In genomic region chr3:197302696-197303341, GRCh38 we compare ENCODE assay signal across 16 cellular contexts. TPM values are rescaled to one million over a fixed set of nuclear protein-coding genes. Genes with fewer than 3 reads are reported as not detected.
DNase-seq lines count a peak whose midpoint lies in the region; ATAC-seq, FAIRE-seq and TF ChIP-seq lines count a peak whose summit lies in the region.
"Had no signal": no experiment of that assay in that cellular context is flagged by ENCODE, and none has a peak within 500 bp of the region (broad histone marks: within the 10 kb centered on the region; RNA-seq: fewer than 3 reads in every experiment).

No MANE protein-coding gene starts in this region.

- FAIRE-seq in GM12878 (lab: Jason Lieb, UNC) (no peak), keratinocyte (lab: Jason Lieb, UNC) (peak; percentile 26)

- H3K4me1 ChIP-seq in GM12878 (ENCODE audit: control insufficient read depth, insufficient read depth, low read length) (peaks cover 11% of the 10 kb centered on the region), keratinocyte (ENCODE audit: control insufficient read depth, extremely low read depth, insufficient read depth, low read length) (peaks cover 50% of the 10 kb centered on the region)
- H3K4me1 ChIP-seq: prostate gland had no signal

- DNase-seq in AG20443 (ENCODE audit: low spot score) (peak; percentile 60), KBM-7 (peak; percentile 33), GM12878 (ENCODE audit: low read depth, low spot score) (no peak), keratinocyte (ENCODE audit: low read depth, low spot score) (no peak), NCI-H510A treated with DMSO at 0.1 percent for 48 hours (lab: John Stamatoyannopoulos, UW) (no peak), cortex of kidney (lab: John Stamatoyannopoulos, UW) (no peak), NCI-H82 (lab: John Stamatoyannopoulos, UW) (no peak)
- DNase-seq: activated CD4-positive, alpha-beta T cell treated with anti-CD3 and anti-CD28 coated beads for 4 hours; CD8-positive, alpha-beta memory T cell; heart left ventricle; NCI-H1048; NCI-H526 treated with DMSO at 0.1 percent for 48 hours had no signal

- H3K9ac ChIP-seq in GM12878 (ENCODE audit: control insufficient read depth, insufficient read depth, low read length) (no peak overlapping the region), keratinocyte (ENCODE audit: control insufficient read depth, extremely low read depth, insufficient read depth, low read length) (no peak overlapping the region)

- in situ Hi-C loops in KBM-7 (cut with MboI; ENCODE audit: low pct_unique_long_range_greater_than_20kb, low sequenced_read_pairs) (no loop called here), GM12878 (cut with MboI) (no loop called here)

- POLR2A ChIA-PET in GM12878 (lab: Charles Lee), result no interaction called here

- SMC1A ChIA-PET in GM12878 (lab: Charles Lee; ENCODE audit: uncharacterized antibody, unreplicated experiment), result interaction anchor here (1.6 kb wide), 2 partner anchors 9 to 45 kb away, joined by 5 to 6 read pairs; no protein-coding TSS in a partner anchor

- H3K27ac ChIP-seq in GM12878 (ENCODE audit: control insufficient read depth, insufficient read depth) (no peak overlapping the region), keratinocyte (ENCODE audit: control insufficient read depth, insufficient read depth, low read length) (peak overlapping the region; percentile 5)
- H3K27ac ChIP-seq: heart left ventricle, prostate gland had no signal

- TF ChIP-seq POLR2A in GM12878 (IDR thresholded peaks at IDR 0.05; ENCODE audit: low read depth, low read length), result no peak

- H3K27me3 ChIP-seq in GM12878 (replicated peaks in 1 of 2; ENCODE audit: control insufficient read depth in 2 of 2, insufficient read depth in 2 of 2, low read length in 1 of 2) (no peaks in the 10 kb centered on the region; a peak in 3 of 4 replicates), keratinocyte (ENCODE audit: control insufficient read depth, extremely low read depth, insufficient read depth, low read length) (no peaks in the 10 kb centered on the region)
- H3K27me3 ChIP-seq: heart left ventricle had no signal

- H3K4me2 ChIP-seq in GM12878 (ENCODE audit: control insufficient read depth, insufficient read depth) (no peak overlapping the region), keratinocyte (ENCODE audit: control insufficient read depth, extremely low read depth, insufficient read depth, low read depth, low read length) (peak overlapping the region; percentile 13)

- no peak for TF ChIP-seq RAD21 in GM12878 (IDR thresholded peaks at IDR 0.05; ENCODE audit: insufficient read depth, low read depth, low read length)

- H3K4me3 ChIP-seq in GM12878, result no peak overlapping the region
- no peak overlapping the region for H3K4me3 ChIP-seq in keratinocyte (ENCODE audit: control insufficient read depth in 2 of 3, extremely low read depth in 1 of 3, insufficient read depth in 2 of 3, low read depth in 1 of 3, low read length in 3 of 3)
- H3K4me3 ChIP-seq: heart left ventricle, prostate gland, thoracic aorta had no signal

- dilution Hi-C loops in keratinocyte (cut with MboI; ENCODE audit: extremely low pct_ligation_motif_present, low sequenced_read_pairs), result loop anchor here (25.0 kb wide), 1 partner anchor 184 kb away; no protein-coding TSS in a partner anchor

- H2AFZ ChIP-seq in GM12878 (ENCODE audit: control insufficient read depth, low read depth, low read length) (no peak overlapping the region), keratinocyte (ENCODE audit: control insufficient read depth, low read length) (no peak overlapping the region)

- CTCF ChIA-PET in GM12878 (lab: Yijun Ruan, JAX), result interaction anchor here (0.7 to 2.6 kb wide), 4 partner anchors 46 to 151 kb away, joined by 3 to 11 read pairs (median 6); no protein-coding TSS in a partner anchor

- ATAC-seq in GM12878 (no peak), HG02588 (IDR thresholded peaks at IDR 0.05; ENCODE audit: unreplicated experiment) (no peak)
- ATAC-seq: activated T-helper 17 cell treated with anti-CD3 and anti-CD28 coated beads, Interleukin-2, amount 50 U/mL, for 72 hours; heart left ventricle had no signal

- RAD21 ChIA-PET in GM12878 (lab: Charles Lee; ENCODE audit: unreplicated experiment), result interaction anchor here (2.4 kb wide), 1 partner anchor 46 kb away, joined by 9 read pairs; no protein-coding TSS in a partner anchor

- H3K79me2 ChIP-seq in GM12878 (ENCODE audit: control insufficient read depth, insufficient read depth, low read length) (peaks cover 5% of the 10 kb centered on the region), keratinocyte (ENCODE audit: control insufficient read depth, insufficient read depth, low read length) (peaks cover 14% of the 10 kb centered on the region)

- no peaks in the 10 kb centered on the region for H4K20me1 ChIP-seq in GM12878 (ENCODE audit: control insufficient read depth, insufficient read depth)
- H4K20me1 ChIP-seq in keratinocyte (ENCODE audit: control insufficient read depth, extremely low read depth, insufficient read depth, low read length), result no peaks in the 10 kb centered on the region

- H3K9me3 ChIP-seq in GM12878 (replicated peaks; ENCODE audit: control insufficient read depth, insufficient read depth, low read length) (no peaks in the 10 kb centered on the region), keratinocyte (ENCODE audit: control insufficient read depth, low read depth, low read length) (no peaks in the 10 kb centered on the region)
- H3K9me3 ChIP-seq: heart left ventricle, prostate gland, thoracic aorta had no signal

- no peak for TF ChIP-seq CTCF in GM12878 (IDR thresholded peaks at IDR 0.05 in 2 of 3, conservative IDR thresholded peaks at IDR 0.05 in 1 of 3; ENCODE audit: control insufficient read depth in 2 of 3, extremely low read depth in 1 of 3, insufficient read depth in 1 of 3, low read depth in 3 of 3, low read length in 3 of 3)
- no peak for TF ChIP-seq CTCF in keratinocyte (optimal IDR thresholded peaks at IDR 0.05 in 1 of 3, IDR thresholded peaks at IDR 0.05 in 1 of 3, conservative IDR thresholded peaks at IDR 0.05 in 1 of 3; ENCODE audit: extremely low read depth in 1 of 3, insufficient read depth in 2 of 3, low read length in 3 of 3)

- no peak for TF ChIP-seq EP300 in GM12878 (IDR thresholded peaks at IDR 0.05; ENCODE audit: borderline replicate concordance in 1 of 2, control insufficient read depth in 1 of 2, low read depth in 2 of 2, low read length in 2 of 2)

- H3K9me1 ChIP-seq in keratinocyte (ENCODE audit: control insufficient read depth, extremely low read depth, insufficient read depth, low read length), result no peaks in the 10 kb centered on the region

- H3K36me3 ChIP-seq in GM12878 (ENCODE audit: control insufficient read depth in 2 of 2, insufficient read depth in 2 of 2, low read length in 1 of 2) (no peaks in the 10 kb centered on the region), keratinocyte (ENCODE audit: control insufficient read depth in 2 of 2, extremely low read depth in 1 of 2, insufficient read depth in 2 of 2, low read length in 2 of 2) (no peaks in the 10 kb centered on the region)
- H3K36me3 ChIP-seq: heart left ventricle, prostate gland, thoracic aorta had no signal

- 28% methylated on average over 3 of the region's 3 CpGs for WGBS in GM12878 (ENCODE audit: insufficient coverage, insufficient replicate concordance, low lambda C conversion rate, missing lambda C conversion rate)

- BruUV-seq in GM12878 (replicated peaks; lab: Mats Ljungman, UMichigan), result no TSS peak

- intact Hi-C loops in GM12878 (cut with micrococcal nuclease; ENCODE audit: unreplicated experiment), result no loop called here

TF ChIP-seq in GM12878, 131 proteins besides CTCF, POLR2A, EP300 and RAD21:
- TF ChIP-seq BHLHE40 (IDR thresholded peaks at IDR 0.05; ENCODE audit: borderline replicate concordance in 1 of 2, low read depth in 2 of 2, low read length in 1 of 2) (no peak), RAD51 (IDR thresholded peaks at IDR 0.05) (peak; percentile 67; the same call in 1 of the 2 replicates)

RNA-seq across cellular contexts. Expression of gene DLG1, which starts 4.4 kb away (rescaled TPM):
- total RNA-seq in GM12878 (2013; cell fraction: nucleolus; rRNA removed), result 221 and 244 TPM in 2 replicates
- total RNA-seq in GM12878 (2014; rRNA removed) (44.8 and 51.9 TPM in 2 replicates), GM12878 (2014; rRNA removed; fragmentation: Illumina TruSeq; extraction: Trizol) (52.0 and 55.7 TPM in 2 replicates), GM12878 (2021) (60.6 and 62.4 TPM in 2 replicates)
- 17.7 TPM for polyA plus RNA-seq in GM12878 (2011; ENCODE audit: low read depth)
- polyA plus RNA-seq in GM12878 (2011; rRNA removed) (35.8 and 49.9 TPM in 2 replicates), GM12878 (2014; fragmentation: Illumina TruSeq; extraction: Trizol) (63.1 and 85.3 TPM in 2 replicates), GM12878 (2014; fragmentation: Nextera tagmentation; extraction: Ambion mirVana) (10 to 100 TPM in 1 of 2 experiments, 1 to 10 TPM in 1; 9.2 to 10.0 TPM), GM12878 (2014; rRNA removed) (31.4 and 32.1 TPM in 2 replicates), GM12878 (2016; fragmentation: Nextera tagmentation; extraction: Ambion mirVana) (10 to 100 TPM; 40.1 to 40.2 TPM), keratinocyte (103 to 139 TPM (median 129 TPM) in 3 replicates)
- 9.7 and 15.1 TPM in 2 replicates for polyA plus RNA-seq in GM12878 (2011; cell fraction: cytosol; rRNA removed)
- polyA plus RNA-seq in GM12878 (2011; cell fraction: nucleus; rRNA removed), result 34.9 and 36.7 TPM in 2 replicates
- 26.2 and 28.2 TPM in 2 replicates for polyA plus RNA-seq in GM12878 (2012)
- 42.0 and 54.8 TPM in 2 replicates for polyA minus RNA-seq in GM12878 (2011; rRNA and poly(A)+ RNA removed)
- 14.3 and 17.5 TPM in 2 replicates for polyA minus RNA-seq in GM12878 (2011; cell fraction: cytosol; rRNA and poly(A)+ RNA removed)
- 60.3 and 99.5 TPM in 2 replicates for polyA minus RNA-seq in GM12878 (2011; cell fraction: nucleus; rRNA and poly(A)+ RNA removed)
- polyA plus RNA-seq in keratinocyte (2011; ENCODE audit: low read depth), result 76.2 TPM
- polyA plus RNA-seq in keratinocyte (2011; cell fraction: cytosol; rRNA removed), result 71.7 and 167 TPM in 2 replicates
- 219 and 249 TPM in 2 replicates for polyA plus RNA-seq in keratinocyte (2011; cell fraction: nucleus; rRNA removed)
- 65.5 and 113 TPM in 2 replicates for polyA plus RNA-seq in keratinocyte (2012; ENCODE audit: low replicate concordance)
- 95.2 to 298 TPM (median 184 TPM) in 3 replicates for polyA minus RNA-seq in keratinocyte
- polyA minus RNA-seq in keratinocyte (2011; cell fraction: cytosol; rRNA and poly(A)+ RNA removed), result 84.0 TPM
- polyA minus RNA-seq in keratinocyte (2011; cell fraction: nucleus; rRNA and poly(A)+ RNA removed), result 330 and 756 TPM in 2 replicates

Comparison
In these comparisons a context has a peak if more than half of its experiments do, and no peak if none do; other contexts are left out.
1. DNase-seq: peak in AG20443 (single experiment) and KBM-7 (single experiment); none in GM12878 (single experiment), keratinocyte (single experiment), NCI-H510A treated with DMSO at 0.1 percent for 48 hours (single experiment), cortex of kidney (single experiment) and NCI-H82 (single experiment).